Comparison of ENCODE assay signal across 21 cellular contexts in the genomic region with DNA sequence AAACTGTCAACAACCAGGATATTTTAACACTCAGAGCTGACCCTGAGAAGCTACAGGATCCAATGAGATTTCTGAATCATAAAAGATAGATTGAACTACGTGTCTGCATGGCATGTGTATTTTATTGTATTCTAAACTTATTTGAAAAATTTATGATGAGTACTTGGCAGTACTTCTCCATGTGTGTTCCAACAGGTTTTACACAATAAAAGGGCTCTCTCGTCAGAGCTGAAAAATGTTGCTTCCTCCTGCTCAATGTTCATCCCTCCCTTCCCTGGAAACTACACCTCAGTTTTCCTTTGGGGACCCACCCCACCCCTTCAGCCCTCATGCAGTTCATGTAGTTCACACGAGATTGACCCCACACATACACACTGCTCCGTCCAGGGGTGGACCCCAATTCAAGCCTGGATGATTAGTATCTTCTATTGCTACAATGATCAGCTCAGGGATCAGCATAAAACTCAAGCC.
DNase-seq lines count a peak whose midpoint lies in the region; ATAC-seq, FAIRE-seq and TF ChIP-seq lines count a peak whose summit lies in the region.
"Had no signal": no experiment of that assay in that cellular context is flagged by ENCODE, and none has a peak within 500 bp of the region (broad histone marks: within the 10 kb centered on the region; RNA-seq: fewer than 3 reads in every experiment).

No MANE protein-coding gene starts in this region.

- H3K4me1 Mint-ChIP-seq in H9 = peaks cover 6 to 9% of the 10 kb centered on the region in 2 experiments
- H3K4me1 Mint-ChIP-seq in naive thymus-derived CD8-positive, alpha-beta T cell = no peaks in the 10 kb centered on the region

- H2BK120ac ChIP-seq in H9 (ENCODE audit: low read depth, low read length, poor library complexity, severe bottlenecking) = no peak overlapping the region

- WGBS in GM23248 (ENCODE audit: low coverage in 1 of 2, low lambda C conversion rate in 2 of 2, missing lambda C conversion rate in 2 of 2), 2 experiments = 41 to 44% methylated on average over 4 of the region's 4 CpGs
- no CpG with 5 or more reads among the region's 4 CpGs for WGBS in H9 (ENCODE audit: extremely low coverage, insufficient read length, low lambda C conversion rate)

- no peak overlapping the region for H3K4me3 Mint-ChIP-seq in H9
- no peak overlapping the region for H3K4me3 Mint-ChIP-seq in naive thymus-derived CD8-positive, alpha-beta T cell

- POLR2A ChIA-PET in HEK293T (lab: Yijun Ruan, JAX) = no interaction called here
- POLR2A ChIA-PET in naive thymus-derived CD8-positive, alpha-beta T cell (lab: Charles Lee) = no interaction called here

- H3K27ac Mint-ChIP-seq in H9 = peak overlapping the region in 1 of 3 experiments; percentile 7; a peak in 1 of 7 replicates
- H3K27ac Mint-ChIP-seq in naive thymus-derived CD8-positive, alpha-beta T cell = no peak overlapping the region

- no peak overlapping the region for H4K5ac ChIP-seq in H9 (ENCODE audit: insufficient read length, low read depth, low read length)

- no peak overlapping the region for H3T11ph ChIP-seq in H9 (ENCODE audit: low read length)

- no peak overlapping the region; the same call in 1 of the 2 replicates for H2BK15ac ChIP-seq in H9 (ENCODE audit: low read depth, low read length)

- TF ChIP-seq CTCF in bronchial epithelial cell (IDR thresholded peaks at IDR 0.05; ENCODE audit: insufficient read depth, low read length, severe bottlenecking) = no peak
- TF ChIP-seq CTCF in H9 (conservative IDR thresholded peaks at IDR 0.05) = no peak

- H3K27me3 Mint-ChIP-seq in H9 (ENCODE audit: low read depth) = no peaks in the 10 kb centered on the region
- H3K27me3 Mint-ChIP-seq in naive thymus-derived CD8-positive, alpha-beta T cell = peaks cover 0 to 10% (median 5%) of the 10 kb centered on the region in 5 donors

- H3K18ac ChIP-seq in H9 (ENCODE audit: insufficient read length, low read depth, low read length) = no peak overlapping the region

- no peak overlapping the region for H3K4ac ChIP-seq in H9 (ENCODE audit: low read depth, low read length)

- CTCF ChIA-PET in HEK293T (lab: Yijun Ruan, JAX) = no interaction called here

- peak; percentile 64 for ATAC-seq in sciatic nerve
- ATAC-seq in naive thymus-derived CD8-positive, alpha-beta T cell = no peak

- no peaks in the 10 kb centered on the region for H3K9me2 ChIP-seq in GM23248 (ENCODE audit: insufficient read depth)

- in situ Hi-C loops in GM23248 (cut with MboI) = no loop called here

- H3K27ac ChIP-seq in GM23248 (no peak overlapping the region), H9 (ENCODE audit: insufficient read length, low read depth, low read length) (no peak overlapping the region)
- H3K27ac ChIP-seq: HL-60 had no signal

- 0 out of 2 replicates have a peak, but pooled peaks cover 6% of the 10 kb centered on the region for H3F3A ChIP-seq in GM23248 (ENCODE audit: insufficient read depth)

- no peak overlapping the region for H3K4me3 ChIP-seq in GM23248
- H3K4me3 ChIP-seq in bronchial epithelial cell (ENCODE audit: low read depth, low read length) = no peak overlapping the region

- DNase-seq in GM23248 (peak; percentile 22), bronchial epithelial cell (ENCODE audit: low read depth) (peak; percentile 7), iris pigment epithelial cell (ENCODE audit: low read depth) (peak; percentile 20), sciatic nerve (ENCODE audit: low spot score) (no peak), HEK293T (ENCODE audit: extremely low spot score) (no peak), H9 (no peak), GM12892 (ENCODE audit: insufficient read length) (no peak)
- no peak for DNase-seq in naive thymus-derived CD8-positive, alpha-beta T cell
- DNase-seq: C1 segment of cervical spinal cord; GF-D8; MV-4-11; NCI-H1930; NCI-H2171; NCI-H446; NCI-H69; NK-92 treated with Interleukin-12 subunit alpha and Interleukin-12 subunit beta, amount 100 ng/mL, for 24 hours; SIG-M5 had no signal

- H3K9me3 ChIP-seq in GM23248 (ENCODE audit: low read depth) = no peaks in the 10 kb centered on the region
- no peaks in the 10 kb centered on the region for H3K9me3 ChIP-seq in H9 (ENCODE audit: control insufficient read depth, low read depth, low read length)

- no peak overlapping the region for H3K56ac ChIP-seq in H9 (ENCODE audit: insufficient read length, low read depth, low read length)

- no peak overlapping the region for H3K14ac ChIP-seq in H9 (ENCODE audit: insufficient read depth, low read length)

- H4K20me1 ChIP-seq in GM23248 (ENCODE audit: insufficient read depth) (no peaks in the 10 kb centered on the region), H9 (ENCODE audit: control insufficient read depth, insufficient read depth, insufficient read length) (no peaks in the 10 kb centered on the region)

- TF ChIP-seq POLR2A in GM12892 (IDR thresholded peaks at IDR 0.05; ENCODE audit: low read depth, low read length) = no peak

- H2AFZ ChIP-seq in GM23248 (no peak overlapping the region), H9 (ENCODE audit: low read length) (no peak overlapping the region)

- FAIRE-seq in bronchial epithelial cell (lab: Jason Lieb, UNC) (no peak), GM12892 (lab: Jason Lieb, UNC) (no peak)
- FAIRE-seq: A204.1, GM19239, H54 had no signal

- H2BK12ac ChIP-seq in H9 (ENCODE audit: insufficient read length, low read depth, low read length) = no peak overlapping the region

- H3K27me3 ChIP-seq in GM23248 (replicated peaks; ENCODE audit: insufficient read depth) (no peaks in the 10 kb centered on the region), bronchial epithelial cell (ENCODE audit: control insufficient read depth, insufficient read depth, low read length) (no peaks in the 10 kb centered on the region), H9 (ENCODE audit: insufficient read depth, low read length) (no peaks in the 10 kb centered on the region)

- no peak overlapping the region for H2BK5ac ChIP-seq in H9 (ENCODE audit: insufficient read length, low read length)

- no peaks in the 10 kb centered on the region; a peak in 1 of 5 replicates for H3K9me3 Mint-ChIP-seq in H9
- no peaks in the 10 kb centered on the region for H3K9me3 Mint-ChIP-seq in naive thymus-derived CD8-positive, alpha-beta T cell

- peak overlapping the region; percentile 13 for H3K4me2 ChIP-seq in GM23248 (ENCODE audit: unreplicated experiment)
- H3K4me2 ChIP-seq in H9 (ENCODE audit: insufficient read depth, insufficient read length, low read length) = no peak overlapping the region

- no peaks in the 10 kb centered on the region for H3K79me1 ChIP-seq in H9 (ENCODE audit: insufficient read depth, low read depth, low read length, poor library complexity, severe bottlenecking)

- no peak overlapping the region for H4K91ac ChIP-seq in H9 (ENCODE audit: insufficient read length, low read depth, low read length)

- H3K36me3 Mint-ChIP-seq in H9 (ENCODE audit: insufficient read depth in 1 of 3, low read depth in 3 of 3) = no peaks in the 10 kb centered on the region; a peak in 1 of 7 replicates
- H3K36me3 Mint-ChIP-seq in naive thymus-derived CD8-positive, alpha-beta T cell = no peaks in the 10 kb centered on the region

- intact Hi-C loops in sciatic nerve (cut with DNase I) = no loop called here

- no peak overlapping the region for H4K8ac ChIP-seq in H9 (replicated peaks; ENCODE audit: insufficient read length, low read depth, low read length)

- no peaks in the 10 kb centered on the region for H3K79me2 ChIP-seq in GM23248 (ENCODE audit: insufficient read depth)
- no peaks in the 10 kb centered on the region for H3K79me2 ChIP-seq in H9 (ENCODE audit: insufficient read depth, low read length)

- no peak overlapping the region for H3K23ac ChIP-seq in H9 (ENCODE audit: insufficient read length, low read depth, low read length)

- H2AK5ac ChIP-seq in H9 (ENCODE audit: insufficient read length, low read length) = no peak overlapping the region

- H3K4me1 ChIP-seq in GM23248 (ENCODE audit: insufficient read depth) = peaks cover 26% of the 10 kb centered on the region
- H3K4me1 ChIP-seq in H9 (ENCODE audit: insufficient read depth, low read length) = no peaks in the 10 kb centered on the region

- H2BK20ac ChIP-seq in H9 (ENCODE audit: low read depth, low read length, poor library complexity, severe bottlenecking) = no peak overlapping the region

- H3K36me3 ChIP-seq in GM23248 (ENCODE audit: low read depth) = no peaks in the 10 kb centered on the region
- no peaks in the 10 kb centered on the region for H3K36me3 ChIP-seq in bronchial epithelial cell (ENCODE audit: control insufficient read depth, insufficient read depth, low read length)

- H3K9ac ChIP-seq in GM23248 (no peak overlapping the region), H9 (ENCODE audit: extremely low read depth, insufficient read length, low read length) (no peak overlapping the region)

- no peaks in the 10 kb centered on the region for H3K23me2 ChIP-seq in H9 (ENCODE audit: insufficient read length, low read depth, low read length, poor library complexity, severe bottlenecking)

TF ChIP-seq in HEK293T, 16 proteins besides CTCF, POLR2A, EP300 and RAD21:
- TF ChIP-seq ZNF384 (IDR thresholded peaks at IDR 0.05) (no peak), LEF1 (IDR thresholded peaks at IDR 0.05; ENCODE audit: borderline replicate concordance) (no peak), SUZ12 (IDR thresholded peaks at IDR 0.05) (no peak), SP1 (IDR thresholded peaks at IDR 0.05) (no peak), BHLHE40 (IDR thresholded peaks at IDR 0.05; ENCODE audit: borderline replicate concordance) (no peak), TARDBP (IDR thresholded peaks at IDR 0.05) (no peak), ARNT (IDR thresholded peaks at IDR 0.05) (no peak), FOXM1 (IDR thresholded peaks at IDR 0.05; ENCODE audit: borderline replicate concordance) (no peak), NFRKB (IDR thresholded peaks at IDR 0.05) (no peak), FOXK2 (IDR thresholded peaks at IDR 0.05) (no peak), HDGF (IDR thresholded peaks at IDR 0.05; ENCODE audit: borderline replicate concordance) (no peak), ELF4 (IDR thresholded peaks at IDR 0.05) (no peak)
- TF ChIP-seq, protein P1, sequence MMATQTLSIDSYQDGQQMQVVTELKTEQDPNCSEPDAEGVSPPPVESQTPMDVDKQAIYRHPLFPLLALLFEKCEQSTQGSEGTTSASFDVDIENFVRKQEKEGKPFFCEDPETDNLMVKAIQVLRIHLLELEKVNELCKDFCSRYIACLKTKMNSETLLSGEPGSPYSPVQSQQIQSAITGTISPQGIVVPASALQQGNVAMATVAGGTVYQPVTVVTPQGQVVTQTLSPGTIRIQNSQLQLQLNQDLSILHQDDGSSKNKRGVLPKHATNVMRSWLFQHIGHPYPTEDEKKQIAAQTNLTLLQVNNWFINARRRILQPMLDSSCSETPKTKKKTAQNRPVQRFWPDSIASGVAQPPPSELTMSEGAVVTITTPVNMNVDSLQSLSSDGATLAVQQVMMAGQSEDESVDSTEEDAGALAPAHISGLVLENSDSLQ (IDR thresholded peaks at IDR 0.05) = no peak

Comparison
In these comparisons a context has a peak if more than half of its experiments do, and no peak if none do; other contexts are left out.
1. DNase-seq: peak in GM23248 (single experiment), bronchial epithelial cell (single experiment) and iris pigment epithelial cell (single experiment); none in sciatic nerve (single experiment), HEK293T (single experiment), H9 (single experiment), naive thymus-derived CD8-positive, alpha-beta T cell (0 of 10) and GM12892 (single experiment).